ENCODE assay signal across 30 cellular contexts in the genomic region with DNA sequence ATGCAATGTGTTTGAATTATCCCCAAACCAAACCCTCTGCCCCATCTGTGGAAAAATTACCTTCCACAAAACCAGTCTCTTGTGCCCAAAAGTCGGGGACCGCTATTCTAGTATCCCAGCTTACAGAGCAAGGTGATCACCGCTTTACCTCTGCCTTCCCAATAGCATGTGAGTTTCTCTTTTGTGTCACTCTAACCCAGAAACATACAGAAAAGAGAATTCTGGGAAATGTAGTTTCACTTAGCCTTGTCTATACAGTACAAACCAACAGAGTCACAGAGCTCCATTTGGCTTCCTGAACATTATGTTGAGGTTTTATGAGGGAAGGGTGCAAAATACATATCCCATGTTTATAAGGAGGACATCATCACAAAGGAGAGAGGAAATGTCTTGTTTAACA.
"Had no signal": no experiment of that assay in that cellular context is flagged by ENCODE, and none has a peak within 500 bp of the region (broad histone marks: within the 10 kb centered on the region; RNA-seq: fewer than 3 reads in every experiment).

No MANE protein-coding gene starts in this region.

- H3K4me1 Mint-ChIP-seq: naive thymus-derived CD4-positive, alpha-beta T cell; natural killer cell; nephron; neural crest cell; stimulated activated memory B cell treated with anti-CD40 and anti-IgM and Interleukin-4, amounts not matched to agents 10 μg/mL and 1 μg/mL and 100 μg/mL, for 72 hours; stimulated activated naive CD8-positive, alpha-beta T cell treated with anti-CD3 and anti-CD28 coated beads, Interleukin-15, amount 100 ng/mL, for 72 hours had no signal

- H3K27me3 ChIP-seq: neutrophil, right lobe of liver, sigmoid colon, suprapubic skin, testis, tibial artery, transverse colon, upper lobe of right lung, uterus had no signal

- ATAC-seq: naive thymus-derived CD4-positive, alpha-beta T cell; natural killer cell; psoas muscle; right cardiac atrium; right lobe of liver; stimulated activated memory B cell treated with anti-CD40 and anti-IgM and Interleukin-4, amounts not matched to agents 10 μg/mL and 1 μg/mL and 100 μg/mL, for 72 hours; stimulated activated naive CD8-positive, alpha-beta T cell treated with anti-CD3 and anti-CD28 coated beads, Interleukin-15, amount 100 ng/mL, for 72 hours; stimulated activated naive CD8-positive, alpha-beta T cell treated with anti-CD3 and anti-CD28 coated beads, Interleukin-15, Interleukin-2, amounts not matched to agents 100 U/mL and 50 U/mL, for 24 hours; upper lobe of right lung had no signal

- H3K27ac Mint-ChIP-seq: naive thymus-derived CD4-positive, alpha-beta T cell; natural killer cell; nephron; progenitor cell of endocrine pancreas; stimulated activated memory B cell treated with anti-CD40 and anti-IgM and Interleukin-4, amounts not matched to agents 10 μg/mL and 1 μg/mL and 100 μg/mL, for 72 hours; stimulated activated naive CD8-positive, alpha-beta T cell treated with anti-CD3 and anti-CD28 coated beads, Interleukin-15, amount 100 ng/mL, for 72 hours; type B pancreatic cell had no signal

- H3K9ac ChIP-seq: parathyroid adenoma had no signal

- H3K4me3 ChIP-seq: psoas muscle, right lobe of liver, sigmoid colon, suprapubic skin, testis, tibial artery, transverse colon, upper lobe of right lung, uterus had no signal

- H3K9me3 Mint-ChIP-seq: nephron; neural crest cell; stimulated activated memory B cell treated with anti-CD40 and anti-IgM and Interleukin-4, amounts not matched to agents 10 μg/mL and 1 μg/mL and 100 μg/mL, for 72 hours; stimulated activated naive CD8-positive, alpha-beta T cell treated with anti-CD3 and anti-CD28 coated beads, Interleukin-15, amount 100 ng/mL, for 72 hours; type B pancreatic cell had no signal

- H3K4me1 ChIP-seq: parathyroid adenoma, psoas muscle, right lobe of liver, sigmoid colon, suprapubic skin, testis, tibial artery, transverse colon, upper lobe of right lung, uterus had no signal

- H3K36me3 Mint-ChIP-seq: naive thymus-derived CD4-positive, alpha-beta T cell; natural killer cell; stimulated activated memory B cell treated with anti-CD40 and anti-IgM and Interleukin-4, amounts not matched to agents 10 μg/mL and 1 μg/mL and 100 μg/mL, for 72 hours; type B pancreatic cell had no signal

- H3K79me2 ChIP-seq: parathyroid adenoma had no signal

- H3K27me3 Mint-ChIP-seq: stimulated activated memory B cell treated with anti-CD40 and anti-IgM and Interleukin-4, amounts not matched to agents 10 μg/mL and 1 μg/mL and 100 μg/mL, for 72 hours; stimulated activated naive CD8-positive, alpha-beta T cell treated with anti-CD3 and anti-CD28 coated beads, Interleukin-15, amount 100 ng/mL, for 72 hours had no signal

- H3K27ac ChIP-seq: neutrophil, parathyroid adenoma, psoas muscle, right lobe of liver, sigmoid colon, suprapubic skin, testis, tibial artery, transverse colon, upper lobe of right lung, uterus had no signal

- H3K36me3 ChIP-seq: neutrophil, right lobe of liver, sigmoid colon, suprapubic skin, tibial artery, transverse colon, upper lobe of right lung, uterus had no signal

- FAIRE-seq: small intestine had no signal

- H3K9me3 ChIP-seq: neutrophil, psoas muscle, right lobe of liver, sigmoid colon, testis, tibial artery, transverse colon, upper lobe of right lung, uterus had no signal

- DNase-seq: naive thymus-derived CD4-positive, alpha-beta T cell; natural killer cell; nucleus accumbens; posterior cingulate gyrus; psoas muscle; right cardiac atrium; right lobe of liver; sigmoid colon; small intestine; stimulated activated CD4-positive, alpha-beta T cell treated with anti-CD3 and anti-CD28 coated beads, Interleukin-15, amount 100 ng/mL, for 24 hours; stimulated activated CD4-positive, alpha-beta T cell treated with anti-CD3 and anti-CD28 coated beads, Interleukin-2, amount 100 ng/mL, for 24 hours; stimulated activated CD4-positive, alpha-beta T cell treated with anti-CD3 and anti-CD28 coated beads, Interleukin-2, amount 100 ng/mL, for 48 hours; stimulated activated CD4-positive, alpha-beta T cell treated with anti-CD3 and anti-CD28 coated beads, Interleukin-4, amount 100 ng/mL, for 24 hours; stimulated activated naive CD4-positive, alpha-beta T cell; stimulated activated naive CD8-positive, alpha-beta T cell treated with anti-CD3 and anti-CD28 coated beads, Interleukin-15, amount 100 ng/mL, for 72 hours; stimulated activated naive CD8-positive, alpha-beta T cell treated with anti-CD3 and anti-CD28 coated beads, Interleukin-15, Interleukin-2, amounts not matched to agents 100 U/mL and 50 U/mL, for 24 hours; substantia nigra; testis; tibial artery; transverse colon; upper lobe of right lung; uterus had no signal

- H2AFZ ChIP-seq: parathyroid adenoma had no signal

- H3K4me3 Mint-ChIP-seq: naive thymus-derived CD4-positive, alpha-beta T cell; natural killer cell; nephron; neural crest cell; stimulated activated memory B cell treated with anti-CD40 and anti-IgM and Interleukin-4, amounts not matched to agents 10 μg/mL and 1 μg/mL and 100 μg/mL, for 72 hours; stimulated activated naive CD8-positive, alpha-beta T cell treated with anti-CD3 and anti-CD28 coated beads, Interleukin-15, amount 100 ng/mL, for 72 hours; type B pancreatic cell had no signal
